Comparison of ENCODE assay signal across 7 cellular contexts in genomic region chr16:5488581-5488980, GRCh38.
"Had no signal": no experiment of that assay in that cellular context is flagged by ENCODE, and none has a peak within 500 bp of the region (broad histone marks: within the 10 kb centered on the region; RNA-seq: fewer than 3 reads in every experiment).

No MANE protein-coding gene starts in this region.

- H3K4me2 ChIP-seq: GM23338, KMS-11 had no signal

- H3K9me3 ChIP-seq: HAP-1 had no signal

- H3K4me1 ChIP-seq: HAP-1 had no signal

- H3K36me3 ChIP-seq: HAP-1 had no signal

- H3K9ac ChIP-seq: KMS-11 had no signal

- H3K27ac ChIP-seq: HL-60, KMS-11 had no signal

- DNase-seq: H7, KBM-7 had no signal

- H2AFZ ChIP-seq: GM23338 had no signal

- ATAC-seq: GM23338, HCT116 had no signal

- H3K4me3 ChIP-seq: GM23338, HAP-1 had no signal
